In the genomic region with DNA sequence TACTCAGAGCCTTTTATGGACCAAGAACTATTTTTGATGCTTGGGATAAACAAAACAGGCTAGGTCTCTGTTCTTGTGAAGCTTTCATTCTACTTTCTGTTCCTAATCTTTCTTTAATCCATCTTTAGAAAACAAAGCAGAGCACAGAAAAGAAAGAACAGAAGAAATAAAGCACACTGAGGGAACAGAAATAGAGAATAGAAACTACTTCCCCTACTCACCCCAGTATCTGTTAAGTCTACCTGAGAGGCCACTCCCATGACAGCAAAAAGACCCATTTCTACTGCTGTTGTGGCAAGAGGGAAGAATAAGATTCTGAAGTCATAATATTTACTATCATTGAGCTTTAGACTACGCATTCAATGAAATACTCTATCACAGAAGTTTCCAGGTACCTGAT, we compare ENCODE assay signal across 9 cellular contexts. TPM values are rescaled to one million over a fixed set of nuclear protein-coding genes. Genes with fewer than 3 reads are reported as not detected.
A peak's percentile ranks its signal among the peaks of the same experiment; 100 is the strongest.
DNase-seq lines count a peak whose midpoint lies in the region; ATAC-seq and TF ChIP-seq lines count a peak whose summit lies in the region.
"Had no signal": no experiment of that assay in that cellular context is flagged by ENCODE, and none has a peak within 500 bp of the region (broad histone marks: within the 10 kb centered on the region; RNA-seq: fewer than 3 reads in every experiment).

No MANE protein-coding gene starts in this region.

- WGBS in urinary bladder = 80% methylated on average over 1 of the region's 1 CpG

- no peaks in the 10 kb centered on the region for H3K9me3 Mint-ChIP-seq in activated naive CD4-positive, alpha-beta T cell treated with anti-CD3 and anti-CD28 coated beads, Interleukin-2, amount 50 U/mL, for 24 hours
- H3K9me3 Mint-ChIP-seq in activated naive CD4-positive, alpha-beta T cell treated with anti-CD3 and anti-CD28 coated beads, Interleukin-2, amount 50 U/mL, for 72 hours = peaks cover 0 to 6% of the 10 kb centered on the region in 2 donors
- no peaks in the 10 kb centered on the region for H3K9me3 Mint-ChIP-seq in activated T-helper 1 cell treated with anti-CD3 and anti-CD28 coated beads, Interleukin-12 subunit alpha, Interleukin-12 subunit beta, Interleukin-2, Interleukin-4 antibody, amounts not matched to agents 30 ng/mL and 10 ng/mL and 1 ng/mL, durations not matched to agents 14 hours and 24 hours and 36 hours

- H3K4me3 ChIP-seq in urinary bladder (ENCODE audit: low read depth, low read length) = no peak overlapping the region
- H3K4me3 ChIP-seq in brain microvascular endothelial cell (ENCODE audit: low read depth, low read length) = no peak overlapping the region
- H3K4me3 ChIP-seq: upper lobe of right lung had no signal

- no peaks in the 10 kb centered on the region for H3K36me3 ChIP-seq in urinary bladder (ENCODE audit: insufficient read depth)
- H3K36me3 ChIP-seq in brain microvascular endothelial cell (replicated peaks) = no peaks in the 10 kb centered on the region
- H3K36me3 ChIP-seq: upper lobe of right lung had no signal

- H3K27ac ChIP-seq in urinary bladder (ENCODE audit: low read depth) (peak overlapping the region; percentile 38), brain microvascular endothelial cell (no peak overlapping the region)
- H3K27ac ChIP-seq: upper lobe of right lung had no signal

- TF ChIP-seq CTCF in brain microvascular endothelial cell (IDR thresholded peaks at IDR 0.05; ENCODE audit: low read depth, low read length, missing control alignments) = no peak

- DNase-seq in activated naive CD4-positive, alpha-beta T cell treated with anti-CD3 and anti-CD28 coated beads, Interleukin-2, amount 50 U/mL, for 72 hours (ENCODE audit: low spot score in 2 of 2) = no peak
- DNase-seq in activated T-helper 1 cell treated with anti-CD3 and anti-CD28 coated beads, Interleukin-12 subunit alpha, Interleukin-12 subunit beta, Interleukin-2, Interleukin-4 antibody, amounts not matched to agents 30 ng/mL and 10 ng/mL and 1 ng/mL, durations not matched to agents 14 hours and 24 hours and 36 hours (ENCODE audit: low spot score) = no peak
- DNase-seq in brain microvascular endothelial cell = no peak
- no peak for DNase-seq in inferior parietal cortex (ENCODE audit: extremely low spot score)
- DNase-seq: upper lobe of right lung had no signal

- H3K27ac Mint-ChIP-seq in activated naive CD4-positive, alpha-beta T cell treated with anti-CD3 and anti-CD28 coated beads, Interleukin-2, amount 50 U/mL, for 24 hours = peak overlapping the region; percentile 86
- peak overlapping the region in 1 of 2 donors; percentile 44 for H3K27ac Mint-ChIP-seq in activated naive CD4-positive, alpha-beta T cell treated with anti-CD3 and anti-CD28 coated beads, Interleukin-2, amount 50 U/mL, for 72 hours
- peak overlapping the region; percentile 73 for H3K27ac Mint-ChIP-seq in activated T-helper 1 cell treated with anti-CD3 and anti-CD28 coated beads, Interleukin-12 subunit alpha, Interleukin-12 subunit beta, Interleukin-2, Interleukin-4 antibody, amounts not matched to agents 30 ng/mL and 10 ng/mL and 1 ng/mL, durations not matched to agents 14 hours and 24 hours and 36 hours

- no peaks in the 10 kb centered on the region for H3K27me3 Mint-ChIP-seq in activated naive CD4-positive, alpha-beta T cell treated with anti-CD3 and anti-CD28 coated beads, Interleukin-2, amount 50 U/mL, for 24 hours
- H3K27me3 Mint-ChIP-seq in activated T-helper 1 cell treated with anti-CD3 and anti-CD28 coated beads, Interleukin-12 subunit alpha, Interleukin-12 subunit beta, Interleukin-2, Interleukin-4 antibody, amounts not matched to agents 30 ng/mL and 10 ng/mL and 1 ng/mL, durations not matched to agents 14 hours and 24 hours and 36 hours (ENCODE audit: insufficient read depth) = no peaks in the 10 kb centered on the region

- ATAC-seq in activated naive CD4-positive, alpha-beta T cell treated with anti-CD3 and anti-CD28 coated beads, Interleukin-2, amount 50 U/mL, for 72 hours = no peak
- ATAC-seq in HG03139 (IDR thresholded peaks at IDR 0.05; ENCODE audit: unreplicated experiment) (peak; percentile 38), GM19328 (IDR thresholded peaks at IDR 0.05; ENCODE audit: unreplicated experiment) (no peak)
- ATAC-seq: upper lobe of right lung had no signal

- peaks cover 63% of the 10 kb centered on the region for H3K4me1 Mint-ChIP-seq in activated naive CD4-positive, alpha-beta T cell treated with anti-CD3 and anti-CD28 coated beads, Interleukin-2, amount 50 U/mL, for 24 hours
- peaks cover 53% of the 10 kb centered on the region for H3K4me1 Mint-ChIP-seq in activated T-helper 1 cell treated with anti-CD3 and anti-CD28 coated beads, Interleukin-12 subunit alpha, Interleukin-12 subunit beta, Interleukin-2, Interleukin-4 antibody, amounts not matched to agents 30 ng/mL and 10 ng/mL and 1 ng/mL, durations not matched to agents 14 hours and 24 hours and 36 hours (ENCODE audit: low read depth)

- H3K4me3 Mint-ChIP-seq in activated naive CD4-positive, alpha-beta T cell treated with anti-CD3 and anti-CD28 coated beads, Interleukin-2, amount 50 U/mL, for 24 hours = peak overlapping the region; percentile 44
- peak overlapping the region; percentile 22 for H3K4me3 Mint-ChIP-seq in activated T-helper 1 cell treated with anti-CD3 and anti-CD28 coated beads, Interleukin-12 subunit alpha, Interleukin-12 subunit beta, Interleukin-2, Interleukin-4 antibody, amounts not matched to agents 30 ng/mL and 10 ng/mL and 1 ng/mL, durations not matched to agents 14 hours and 24 hours and 36 hours

- no peaks in the 10 kb centered on the region for H3K4me1 ChIP-seq in urinary bladder (ENCODE audit: insufficient read depth)

- H3K36me3 Mint-ChIP-seq in activated naive CD4-positive, alpha-beta T cell treated with anti-CD3 and anti-CD28 coated beads, Interleukin-2, amount 50 U/mL, for 24 hours = peaks cover 9% of the 10 kb centered on the region
- H3K36me3 Mint-ChIP-seq in activated naive CD4-positive, alpha-beta T cell treated with anti-CD3 and anti-CD28 coated beads, Interleukin-2, amount 50 U/mL, for 72 hours = peaks cover 0 to 27% of the 10 kb centered on the region in 2 donors
- H3K36me3 Mint-ChIP-seq in activated T-helper 1 cell treated with anti-CD3 and anti-CD28 coated beads, Interleukin-12 subunit alpha, Interleukin-12 subunit beta, Interleukin-2, Interleukin-4 antibody, amounts not matched to agents 30 ng/mL and 10 ng/mL and 1 ng/mL, durations not matched to agents 14 hours and 24 hours and 36 hours (ENCODE audit: low read depth) = peaks cover 22% of the 10 kb centered on the region

- in situ Hi-C loops in brain microvascular endothelial cell (cut with HindIII; ENCODE audit: low pct_ligation_motif_present, low sequenced_read_pairs) = no loop called here

- H3K27me3 ChIP-seq in brain microvascular endothelial cell (replicated peaks) = no peaks in the 10 kb centered on the region
- H3K27me3 ChIP-seq: upper lobe of right lung had no signal

- intact Hi-C loops in activated T-helper 1 cell treated with anti-CD3 and anti-CD28 coated beads, Interleukin-12 subunit alpha, Interleukin-12 subunit beta, Interleukin-2, Interleukin-4 antibody, amounts not matched to agents 30 ng/mL and 10 ng/mL and 1 ng/mL, durations not matched to agents 14 hours and 24 hours and 36 hours (cut with micrococcal nuclease) = loop anchor here (2.0 to 10.0 kb wide), 4 partner anchors 278 to 1042 kb away; partner anchors contain the start of gene SMIM14

RNA-seq across cellular contexts. Expression of gene RFC1, which starts 9.2 kb away (rescaled TPM):
- 100 to 1,000 TPM in 1 of 2 donors, 10 to 100 TPM in 1; 97.7 to 105 TPM for total RNA-seq in activated naive CD4-positive, alpha-beta T cell treated with anti-CD3 and anti-CD28 coated beads, Interleukin-2, amount 50 U/mL, for 72 hours
- 83.3 and 87.1 TPM in 2 replicates for total RNA-seq in activated T-helper 1 cell treated with anti-CD3 and anti-CD28 coated beads, Interleukin-12 subunit alpha, Interleukin-12 subunit beta, Interleukin-2, Interleukin-4 antibody, amounts not matched to agents 30 ng/mL and 10 ng/mL and 1 ng/mL, durations not matched to agents 14 hours and 24 hours and 36 hours
- 68.6 TPM for total RNA-seq in urinary bladder
- 24.2 TPM for polyA plus RNA-seq in urinary bladder

RNA-seq across cellular contexts. Expression of gene KLB, which starts 49.7 kb away (rescaled TPM):
- not detected for total RNA-seq in activated naive CD4-positive, alpha-beta T cell treated with anti-CD3 and anti-CD28 coated beads, Interleukin-2, amount 50 U/mL, for 72 hours
- not detected in 2 replicates for total RNA-seq in activated T-helper 1 cell treated with anti-CD3 and anti-CD28 coated beads, Interleukin-12 subunit alpha, Interleukin-12 subunit beta, Interleukin-2, Interleukin-4 antibody, amounts not matched to agents 30 ng/mL and 10 ng/mL and 1 ng/mL, durations not matched to agents 14 hours and 24 hours and 36 hours
- total RNA-seq in urinary bladder = 0.16 TPM
- polyA plus RNA-seq in urinary bladder = 0.48 TPM
